In the genomic region with DNA sequence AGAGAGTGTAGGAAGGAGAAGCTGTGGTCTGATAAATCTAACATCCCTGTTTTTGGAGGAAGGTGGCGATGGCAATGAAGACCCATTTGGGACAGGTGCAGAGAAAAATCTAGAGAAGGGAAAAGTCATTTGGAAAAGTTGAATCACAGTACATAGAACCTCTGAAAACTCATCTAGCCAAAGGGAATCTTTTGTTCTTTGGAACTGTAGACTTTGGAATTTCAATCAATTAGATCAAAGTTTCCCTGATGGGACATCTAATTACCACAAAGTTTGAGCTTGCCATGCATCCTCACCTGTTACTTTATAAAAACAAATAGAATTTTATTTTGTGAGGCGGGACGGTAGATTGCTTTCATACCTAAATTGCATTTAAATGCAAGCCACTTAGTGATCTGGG, we compare ENCODE assay signal across 7 cellular contexts.
"Had no signal": no experiment of that assay in that cellular context is flagged by ENCODE, and none has a peak within 500 bp of the region (broad histone marks: within the 10 kb centered on the region; RNA-seq: fewer than 3 reads in every experiment).

No MANE protein-coding gene starts in this region.

- H3K4me2 ChIP-seq: KMS-11 had no signal

- DNase-seq: IMR-90, KBM-7, KG1 had no signal

- ATAC-seq: K562 had no signal

- H3K4me3 ChIP-seq: K562 had no signal

- FAIRE-seq: HTR-8/SVneo, K562 had no signal

- H3K9ac ChIP-seq: KMS-11 had no signal

- H3K27ac ChIP-seq: HL-60, KMS-11 had no signal
